In the genomic region with DNA sequence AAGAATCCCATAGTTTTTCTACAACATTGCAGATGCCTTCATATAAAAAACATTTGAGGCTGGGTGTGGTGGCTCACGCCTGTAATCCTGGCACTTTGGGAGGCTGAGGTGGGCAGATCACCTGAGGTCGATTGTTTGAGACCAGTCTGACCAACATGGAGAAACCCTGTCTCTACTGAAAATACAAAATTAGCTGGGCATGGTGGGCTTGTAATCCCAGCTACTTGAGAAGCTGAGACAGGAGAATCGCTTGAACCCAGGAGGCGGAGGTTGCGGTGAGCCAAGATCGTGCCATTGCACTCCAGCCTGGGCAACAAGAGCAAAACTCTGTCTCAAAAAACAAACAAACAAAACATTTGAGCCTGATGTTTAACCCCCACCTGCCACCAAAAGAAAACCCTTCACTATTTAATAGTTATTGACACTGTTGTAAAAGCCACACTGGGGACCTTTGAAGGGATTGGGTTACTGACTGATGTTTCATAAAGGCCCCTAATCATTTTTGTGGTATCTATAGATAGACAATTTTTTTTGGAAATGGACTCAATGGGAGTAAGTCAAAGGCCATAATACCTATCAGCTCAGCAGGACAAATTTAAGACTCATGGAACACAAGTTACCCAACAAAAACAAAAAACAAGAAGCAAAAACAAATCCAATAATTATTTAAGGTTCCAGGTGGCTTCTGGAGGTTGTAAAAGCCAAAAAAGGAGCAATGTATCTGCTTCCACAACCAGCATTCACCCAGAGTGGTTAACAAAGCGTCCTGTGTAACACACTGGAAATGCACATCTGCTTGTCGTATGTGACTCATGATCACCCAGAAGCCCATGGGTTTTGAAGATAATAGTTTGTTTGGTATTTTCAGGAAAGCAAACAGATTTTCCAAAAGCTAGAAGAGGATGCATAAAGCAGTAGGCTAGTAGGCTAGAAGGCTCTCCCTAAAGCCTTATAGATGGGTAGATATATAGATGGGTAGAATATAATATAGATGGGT, we compare ENCODE assay signal across 1 cellular context.
TF ChIP-seq lines count a peak whose summit lies in the region.

No MANE protein-coding gene starts in this region.

TF ChIP-seq in K562, 482 proteins besides CTCF, POLR2A, EP300 and RAD21 (continued from another document and continues in another):
- TF ChIP-seq KLF16 (IDR thresholded peaks at IDR 0.05), result no peak
- no peak for TF ChIP-seq TSC22D4 (tag; IDR thresholded peaks at IDR 0.05)
- peak; percentile 49 for TF ChIP-seq DEAF1 (CRISPR knock-in tag; IDR thresholded peaks at IDR 0.05)
- no peak for TF ChIP-seq TARDBP (IDR thresholded peaks at IDR 0.05)
- TF ChIP-seq ETV5 (CRISPR knock-in tag; IDR thresholded peaks at IDR 0.05; ENCODE audit: low read depth), result peak; percentile 56
- TF ChIP-seq, protein P1, sequence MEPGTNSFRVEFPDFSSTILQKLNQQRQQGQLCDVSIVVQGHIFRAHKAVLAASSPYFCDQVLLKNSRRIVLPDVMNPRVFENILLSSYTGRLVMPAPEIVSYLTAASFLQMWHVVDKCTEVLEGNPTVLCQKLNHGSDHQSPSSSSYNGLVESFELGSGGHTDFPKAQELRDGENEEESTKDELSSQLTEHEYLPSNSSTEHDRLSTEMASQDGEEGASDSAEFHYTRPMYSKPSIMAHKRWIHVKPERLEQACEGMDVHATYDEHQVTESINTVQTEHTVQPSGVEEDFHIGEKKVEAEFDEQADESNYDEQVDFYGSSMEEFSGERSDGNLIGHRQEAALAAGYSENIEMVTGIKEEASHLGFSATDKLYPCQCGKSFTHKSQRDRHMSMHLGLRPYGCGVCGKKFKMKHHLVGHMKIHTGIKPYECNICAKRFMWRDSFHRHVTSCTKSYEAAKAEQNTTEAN (CRISPR knock-in tag; IDR thresholded peaks at IDR 0.05), result no peak
- no peak for TF ChIP-seq NR0B1 (IDR thresholded peaks at IDR 0.05; ENCODE audit: partially characterized antibody)
- peak; percentile 51; the same call in 1 of the 2 replicates for TF ChIP-seq MEF2D (tag; conservative IDR thresholded peaks at IDR 0.05; ENCODE audit: low read depth)
- no peak for TF ChIP-seq HNRNPK (IDR thresholded peaks at IDR 0.05; ENCODE audit: low read depth, low read length, poor library complexity, severe bottlenecking)
- peak; percentile 52; the same call in 1 of the 2 replicates for TF ChIP-seq TCF3 (CRISPR knock-in tag; IDR thresholded peaks at IDR 0.05)
- peak in 1 of 2 experiments; percentile 17; a peak in 1 of 4 replicates for TF ChIP-seq TEAD1 (CRISPR knock-in tag; IDR thresholded peaks at IDR 0.05)
- TF ChIP-seq PCBP2 (IDR thresholded peaks at IDR 0.05; ENCODE audit: low read depth, low read length, poor library complexity, severe bottlenecking), result no peak
- no peak for TF ChIP-seq ZSCAN32 (CRISPR knock-in tag; IDR thresholded peaks at IDR 0.05)
- no peak for TF ChIP-seq RNF2 (IDR thresholded peaks at IDR 0.05)
- no peak for TF ChIP-seq SAFB2 (IDR thresholded peaks at IDR 0.05; ENCODE audit: borderline replicate concordance, low read depth, low read length, severe bottlenecking)
- TF ChIP-seq HDAC1 (IDR thresholded peaks at IDR 0.05), result peak in 1 of 2 experiments; percentile 3; a peak in 1 of 4 replicates
- peak; percentile 59 for TF ChIP-seq TEAD4 (IDR thresholded peaks at IDR 0.05; ENCODE audit: low read length)
- no peak for TF ChIP-seq TEAD4 (CRISPR knock-in tag; IDR thresholded peaks at IDR 0.05; ENCODE audit: borderline replicate concordance)
- TF ChIP-seq PML (IDR thresholded peaks at IDR 0.05; ENCODE audit: low read length), result no peak
- TF ChIP-seq ATF3 (IDR thresholded peaks at IDR 0.05), result peak; percentile 72
- TF ChIP-seq ATF3 (CRISPR knock-in tag; conservative IDR thresholded peaks at IDR 0.05), result no peak
- TF ChIP-seq MAFK (IDR thresholded peaks at IDR 0.05; ENCODE audit: low read length), result no peak
- no peak for TF ChIP-seq KLF1 (tag; IDR thresholded peaks at IDR 0.05)
- no peak for TF ChIP-seq ERF (CRISPR knock-in tag; IDR thresholded peaks at IDR 0.05)
- no peak for TF ChIP-seq ZNF3 (CRISPR knock-in tag; IDR thresholded peaks at IDR 0.05)
- no peak for TF ChIP-seq HCFC1 (IDR thresholded peaks at IDR 0.05; ENCODE audit: low read depth, low read length)
- TF ChIP-seq, protein P2, sequence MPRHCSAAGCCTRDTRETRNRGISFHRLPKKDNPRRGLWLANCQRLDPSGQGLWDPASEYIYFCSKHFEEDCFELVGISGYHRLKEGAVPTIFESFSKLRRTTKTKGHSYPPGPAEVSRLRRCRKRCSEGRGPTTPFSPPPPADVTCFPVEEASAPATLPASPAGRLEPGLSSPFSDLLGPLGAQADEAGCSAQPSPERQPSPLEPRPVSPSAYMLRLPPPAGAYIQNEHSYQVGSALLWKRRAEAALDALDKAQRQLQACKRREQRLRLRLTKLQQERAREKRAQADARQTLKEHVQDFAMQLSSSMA (CRISPR knock-in tag; IDR thresholded peaks at IDR 0.05), result no peak
- no peak for TF ChIP-seq PRPF4 (IDR thresholded peaks at IDR 0.05; ENCODE audit: insufficient read depth, low read depth, low read length, poor library complexity, severe bottlenecking)
- no peak for TF ChIP-seq THRA (IDR thresholded peaks at IDR 0.05)
- TF ChIP-seq, protein P3, sequence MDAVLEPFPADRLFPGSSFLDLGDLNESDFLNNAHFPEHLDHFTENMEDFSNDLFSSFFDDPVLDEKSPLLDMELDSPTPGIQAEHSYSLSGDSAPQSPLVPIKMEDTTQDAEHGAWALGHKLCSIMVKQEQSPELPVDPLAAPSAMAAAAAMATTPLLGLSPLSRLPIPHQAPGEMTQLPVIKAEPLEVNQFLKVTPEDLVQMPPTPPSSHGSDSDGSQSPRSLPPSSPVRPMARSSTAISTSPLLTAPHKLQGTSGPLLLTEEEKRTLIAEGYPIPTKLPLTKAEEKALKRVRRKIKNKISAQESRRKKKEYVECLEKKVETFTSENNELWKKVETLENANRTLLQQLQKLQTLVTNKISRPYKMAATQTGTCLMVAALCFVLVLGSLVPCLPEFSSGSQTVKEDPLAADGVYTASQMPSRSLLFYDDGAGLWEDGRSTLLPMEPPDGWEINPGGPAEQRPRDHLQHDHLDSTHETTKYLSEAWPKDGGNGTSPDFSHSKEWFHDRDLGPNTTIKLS (IDR thresholded peaks at IDR 0.05; ENCODE audit: borderline replicate concordance, low read depth), result no peak
- TF ChIP-seq POU5F1 (IDR thresholded peaks at IDR 0.05; ENCODE audit: borderline replicate concordance, low read depth, low read length, partially characterized antibody), result no peak
- no peak for TF ChIP-seq NR2F6 (CRISPR knock-in tag; IDR thresholded peaks at IDR 0.05)
- TF ChIP-seq MBD2 (IDR thresholded peaks at IDR 0.05; ENCODE audit: borderline replicate concordance, low read depth), result no peak
- no peak for TF ChIP-seq SNAPC5 (CRISPR knock-in tag; IDR thresholded peaks at IDR 0.05)
- peak; percentile 37; the same call in 1 of the 2 replicates for TF ChIP-seq ZNF239 (CRISPR knock-in tag; IDR thresholded peaks at IDR 0.05)
- TF ChIP-seq, protein P4, sequence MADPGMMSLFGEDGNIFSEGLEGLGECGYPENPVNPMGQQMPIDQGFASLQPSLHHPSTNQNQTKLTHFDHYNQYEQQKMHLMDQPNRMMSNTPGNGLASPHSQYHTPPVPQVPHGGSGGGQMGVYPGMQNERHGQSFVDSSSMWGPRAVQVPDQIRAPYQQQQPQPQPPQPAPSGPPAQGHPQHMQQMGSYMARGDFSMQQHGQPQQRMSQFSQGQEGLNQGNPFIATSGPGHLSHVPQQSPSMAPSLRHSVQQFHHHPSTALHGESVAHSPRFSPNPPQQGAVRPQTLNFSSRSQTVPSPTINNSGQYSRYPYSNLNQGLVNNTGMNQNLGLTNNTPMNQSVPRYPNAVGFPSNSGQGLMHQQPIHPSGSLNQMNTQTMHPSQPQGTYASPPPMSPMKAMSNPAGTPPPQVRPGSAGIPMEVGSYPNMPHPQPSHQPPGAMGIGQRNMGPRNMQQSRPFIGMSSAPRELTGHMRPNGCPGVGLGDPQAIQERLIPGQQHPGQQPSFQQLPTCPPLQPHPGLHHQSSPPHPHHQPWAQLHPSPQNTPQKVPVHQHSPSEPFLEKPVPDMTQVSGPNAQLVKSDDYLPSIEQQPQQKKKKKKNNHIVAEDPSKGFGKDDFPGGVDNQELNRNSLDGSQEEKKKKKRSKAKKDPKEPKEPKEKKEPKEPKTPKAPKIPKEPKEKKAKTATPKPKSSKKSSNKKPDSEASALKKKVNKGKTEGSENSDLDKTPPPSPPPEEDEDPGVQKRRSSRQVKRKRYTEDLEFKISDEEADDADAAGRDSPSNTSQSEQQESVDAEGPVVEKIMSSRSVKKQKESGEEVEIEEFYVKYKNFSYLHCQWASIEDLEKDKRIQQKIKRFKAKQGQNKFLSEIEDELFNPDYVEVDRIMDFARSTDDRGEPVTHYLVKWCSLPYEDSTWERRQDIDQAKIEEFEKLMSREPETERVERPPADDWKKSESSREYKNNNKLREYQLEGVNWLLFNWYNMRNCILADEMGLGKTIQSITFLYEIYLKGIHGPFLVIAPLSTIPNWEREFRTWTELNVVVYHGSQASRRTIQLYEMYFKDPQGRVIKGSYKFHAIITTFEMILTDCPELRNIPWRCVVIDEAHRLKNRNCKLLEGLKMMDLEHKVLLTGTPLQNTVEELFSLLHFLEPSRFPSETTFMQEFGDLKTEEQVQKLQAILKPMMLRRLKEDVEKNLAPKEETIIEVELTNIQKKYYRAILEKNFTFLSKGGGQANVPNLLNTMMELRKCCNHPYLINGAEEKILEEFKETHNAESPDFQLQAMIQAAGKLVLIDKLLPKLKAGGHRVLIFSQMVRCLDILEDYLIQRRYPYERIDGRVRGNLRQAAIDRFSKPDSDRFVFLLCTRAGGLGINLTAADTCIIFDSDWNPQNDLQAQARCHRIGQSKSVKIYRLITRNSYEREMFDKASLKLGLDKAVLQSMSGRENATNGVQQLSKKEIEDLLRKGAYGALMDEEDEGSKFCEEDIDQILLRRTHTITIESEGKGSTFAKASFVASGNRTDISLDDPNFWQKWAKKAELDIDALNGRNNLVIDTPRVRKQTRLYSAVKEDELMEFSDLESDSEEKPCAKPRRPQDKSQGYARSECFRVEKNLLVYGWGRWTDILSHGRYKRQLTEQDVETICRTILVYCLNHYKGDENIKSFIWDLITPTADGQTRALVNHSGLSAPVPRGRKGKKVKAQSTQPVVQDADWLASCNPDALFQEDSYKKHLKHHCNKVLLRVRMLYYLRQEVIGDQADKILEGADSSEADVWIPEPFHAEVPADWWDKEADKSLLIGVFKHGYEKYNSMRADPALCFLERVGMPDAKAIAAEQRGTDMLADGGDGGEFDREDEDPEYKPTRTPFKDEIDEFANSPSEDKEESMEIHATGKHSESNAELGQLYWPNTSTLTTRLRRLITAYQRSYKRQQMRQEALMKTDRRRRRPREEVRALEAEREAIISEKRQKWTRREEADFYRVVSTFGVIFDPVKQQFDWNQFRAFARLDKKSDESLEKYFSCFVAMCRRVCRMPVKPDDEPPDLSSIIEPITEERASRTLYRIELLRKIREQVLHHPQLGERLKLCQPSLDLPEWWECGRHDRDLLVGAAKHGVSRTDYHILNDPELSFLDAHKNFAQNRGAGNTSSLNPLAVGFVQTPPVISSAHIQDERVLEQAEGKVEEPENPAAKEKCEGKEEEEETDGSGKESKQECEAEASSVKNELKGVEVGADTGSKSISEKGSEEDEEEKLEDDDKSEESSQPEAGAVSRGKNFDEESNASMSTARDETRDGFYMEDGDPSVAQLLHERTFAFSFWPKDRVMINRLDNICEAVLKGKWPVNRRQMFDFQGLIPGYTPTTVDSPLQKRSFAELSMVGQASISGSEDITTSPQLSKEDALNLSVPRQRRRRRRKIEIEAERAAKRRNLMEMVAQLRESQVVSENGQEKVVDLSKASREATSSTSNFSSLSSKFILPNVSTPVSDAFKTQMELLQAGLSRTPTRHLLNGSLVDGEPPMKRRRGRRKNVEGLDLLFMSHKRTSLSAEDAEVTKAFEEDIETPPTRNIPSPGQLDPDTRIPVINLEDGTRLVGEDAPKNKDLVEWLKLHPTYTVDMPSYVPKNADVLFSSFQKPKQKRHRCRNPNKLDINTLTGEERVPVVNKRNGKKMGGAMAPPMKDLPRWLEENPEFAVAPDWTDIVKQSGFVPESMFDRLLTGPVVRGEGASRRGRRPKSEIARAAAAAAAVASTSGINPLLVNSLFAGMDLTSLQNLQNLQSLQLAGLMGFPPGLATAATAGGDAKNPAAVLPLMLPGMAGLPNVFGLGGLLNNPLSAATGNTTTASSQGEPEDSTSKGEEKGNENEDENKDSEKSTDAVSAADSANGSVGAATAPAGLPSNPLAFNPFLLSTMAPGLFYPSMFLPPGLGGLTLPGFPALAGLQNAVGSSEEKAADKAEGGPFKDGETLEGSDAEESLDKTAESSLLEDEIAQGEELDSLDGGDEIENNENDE (IDR thresholded peaks at IDR 0.05; ENCODE audit: low read depth, low read length), result no peak
- no peak for TF ChIP-seq IRF2 (CRISPR knock-in tag; IDR thresholded peaks at IDR 0.05)
